10 cellular contexts compared by ENCODE assay signal in the genomic region with DNA sequence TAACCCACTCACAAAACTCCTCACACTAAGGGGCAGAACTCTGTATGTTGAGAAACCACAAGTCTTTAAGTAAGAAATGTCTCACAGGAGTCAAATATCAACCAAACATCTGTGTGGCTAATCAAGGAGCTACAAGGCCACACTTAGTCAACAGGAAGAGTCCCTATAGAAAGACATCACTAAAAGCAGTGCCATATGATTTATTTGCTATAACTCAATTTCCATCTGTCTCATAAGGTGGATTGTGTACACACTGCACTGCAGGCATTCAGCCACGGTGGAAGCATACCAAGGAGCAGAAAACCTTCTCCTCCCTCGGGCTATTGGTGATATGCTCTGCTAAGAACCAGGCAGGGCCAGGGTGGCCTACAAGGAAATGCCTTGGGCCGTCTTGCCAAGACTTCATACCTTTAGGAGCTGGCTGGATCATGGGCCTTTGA.
DNase-seq lines count a peak whose midpoint lies in the region; ATAC-seq and TF ChIP-seq lines count a peak whose summit lies in the region.
"Had no signal": no experiment of that assay in that cellular context is flagged by ENCODE, and none has a peak within 500 bp of the region (broad histone marks: within the 10 kb centered on the region; RNA-seq: fewer than 3 reads in every experiment).

No MANE protein-coding gene starts in this region.

- no peak overlapping the region for H3K27ac ChIP-seq in adrenal gland
- H3K27ac ChIP-seq: heart right ventricle had no signal

- no peaks in the 10 kb centered on the region for H3K4me1 ChIP-seq in adrenal gland (replicated peaks in 1 of 2)

- no peaks in the 10 kb centered on the region for H3K27me3 ChIP-seq in GM06990 (replicated peaks; ENCODE audit: control insufficient read depth, insufficient read depth, low read length)
- H3K27me3 ChIP-seq in adrenal gland, result no peaks in the 10 kb centered on the region
- H3K27me3 ChIP-seq: heart right ventricle had no signal

- no peak for TF ChIP-seq POLR2A in adrenal gland (IDR thresholded peaks at IDR 0.05)

- no peaks in the 10 kb centered on the region for H3K36me3 ChIP-seq in GM06990 (ENCODE audit: control insufficient read depth, insufficient read depth, low read length)
- H3K36me3 ChIP-seq in adrenal gland (replicated peaks in 1 of 2), result no peaks in the 10 kb centered on the region
- H3K36me3 ChIP-seq: heart right ventricle had no signal

- H3K9me3 ChIP-seq in adrenal gland (replicated peaks in 1 of 3), result no peaks in the 10 kb centered on the region
- H3K9me3 ChIP-seq: heart right ventricle had no signal

- DNase-seq in GM06990 (ENCODE audit: extremely low read depth, insufficient read length) (peak; percentile 56), fibroblast of villous mesenchyme (ENCODE audit: low read depth) (peak; percentile 14), NCI-H345 (lab: John Stamatoyannopoulos, UW) (no peak), NCI-H748 treated with DMSO at 0.1 percent for 48 hours (lab: John Stamatoyannopoulos, UW) (no peak), adrenal gland (no peak)
- no peak for DNase-seq in activated naive CD4-positive, alpha-beta T cell (lab: John Stamatoyannopoulos, UW)
- DNase-seq: CD4-positive, CD25-positive, alpha-beta regulatory T cell; heart right ventricle had no signal

- TF ChIP-seq CTCF in GM06990 (IDR thresholded peaks at IDR 0.05; ENCODE audit: insufficient read depth, low read length, poor library complexity, severe bottlenecking), result no peak
- no peak for TF ChIP-seq CTCF in fibroblast of villous mesenchyme (IDR thresholded peaks at IDR 0.05; ENCODE audit: insufficient read depth, low read depth, low read length)
- TF ChIP-seq CTCF in adrenal gland (IDR thresholded peaks at IDR 0.05), result no peak

- 84 to 94% (median 92%) methylated on average over 3 of the region's 3 CpGs for WGBS in adrenal gland, 4 donors

- intact Hi-C loops in adrenal gland (cut with DNase I), result no loop called here

- ATAC-seq in GM19467 (IDR thresholded peaks at IDR 0.05; ENCODE audit: unreplicated experiment) (peak; percentile 67), HG03460 (IDR thresholded peaks at IDR 0.05; ENCODE audit: unreplicated experiment) (peak; percentile 72)
- ATAC-seq: heart right ventricle had no signal

- H3K4me3 ChIP-seq in GM06990 (replicated peaks; ENCODE audit: low read depth, low read length), result no peak overlapping the region
- no peak overlapping the region for H3K4me3 ChIP-seq in fibroblast of villous mesenchyme (ENCODE audit: low read depth, low read length)
- H3K4me3 ChIP-seq in adrenal gland, result no peak overlapping the region
- H3K4me3 ChIP-seq: heart right ventricle had no signal

Comparison
In these comparisons a context has a peak if more than half of its experiments do, and no peak if none do; other contexts are left out.
1. DNase-seq: peak in GM06990 (single experiment) and fibroblast of villous mesenchyme (single experiment); none in NCI-H345 (single experiment), NCI-H748 treated with DMSO at 0.1 percent for 48 hours (single experiment), adrenal gland (0 of 7) and activated naive CD4-positive, alpha-beta T cell (0 of 4).